ENCODE assay signal across 9 cellular contexts in the genomic region with DNA sequence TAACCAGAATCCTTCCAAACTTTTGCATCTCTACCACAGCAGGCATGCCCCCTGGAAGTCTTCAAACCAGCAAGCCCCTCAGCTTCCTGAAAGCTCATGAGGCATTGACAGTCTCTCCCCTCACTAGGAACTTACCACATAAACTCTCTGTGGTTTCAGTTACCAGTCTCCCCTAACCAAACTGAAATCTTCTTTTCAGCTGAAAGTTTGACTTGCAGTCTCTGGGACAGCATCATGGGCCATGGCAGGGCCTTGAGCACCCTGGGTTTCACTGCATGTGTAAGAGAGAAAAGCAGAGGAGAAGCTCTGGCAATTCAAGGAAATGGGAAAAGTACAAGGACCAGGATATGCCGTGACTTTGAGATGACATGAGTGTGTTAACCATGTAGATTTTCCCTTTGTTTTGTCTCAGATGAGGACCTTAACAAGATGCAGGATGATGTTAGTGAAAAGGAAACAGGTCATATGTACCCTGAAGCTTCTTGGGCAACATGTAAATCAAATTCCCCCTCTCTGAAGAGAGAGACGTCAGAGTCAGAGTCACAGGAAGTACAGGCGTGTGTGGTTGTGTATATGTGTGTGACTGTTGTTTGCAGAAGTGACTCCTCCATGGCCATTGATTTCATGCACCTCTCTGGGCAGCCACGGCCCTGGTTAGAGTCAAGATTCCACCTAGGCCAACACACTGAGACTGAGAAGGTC.
DNase-seq lines count a peak whose midpoint lies in the region; ATAC-seq and TF ChIP-seq lines count a peak whose summit lies in the region.
"Had no signal": no experiment of that assay in that cellular context is flagged by ENCODE, and none has a peak within 500 bp of the region (broad histone marks: within the 10 kb centered on the region; RNA-seq: fewer than 3 reads in every experiment).

No MANE protein-coding gene starts in this region.

- peak overlapping the region in 7 of 9 donors; percentile 58 to 93 (median 71) for H3K27ac Mint-ChIP-seq in naive thymus-derived CD4-positive, alpha-beta T cell

- CTCF ChIA-PET in naive thymus-derived CD4-positive, alpha-beta T cell (lab: Charles Lee), result no interaction called here

- H3K36me3 Mint-ChIP-seq in naive thymus-derived CD4-positive, alpha-beta T cell, result no peaks in the 10 kb centered on the region

- peak; percentile 3 to 8 for DNase-seq in Kasumi-1 (lab: John Stamatoyannopoulos, UW)
- DNase-seq in naive thymus-derived CD4-positive, alpha-beta T cell, result peak in 7 of 9 donors; percentile 10 to 51 (median 26)
- DNase-seq in occipital lobe (lab: John Stamatoyannopoulos, UW), result no peak
- DNase-seq in NCI-H510A treated with DMSO at 0.1 percent for 48 hours (lab: John Stamatoyannopoulos, UW), result no peak
- no peak for DNase-seq in heart right ventricle

- H3K27me3 ChIP-seq in naive thymus-derived CD4-positive, alpha-beta T cell (ENCODE audit: control insufficient read depth in 2 of 2, insufficient read depth in 2 of 2, low read length in 2 of 2), result no peaks in the 10 kb centered on the region
- no peaks in the 10 kb centered on the region for H3K27me3 ChIP-seq in heart right ventricle
- H3K27me3 ChIP-seq: SJSA1 had no signal

- POLR2A ChIA-PET in naive thymus-derived CD4-positive, alpha-beta T cell (lab: Charles Lee), result no interaction called here

- peaks cover 6 to 21% (median 13%) of the 10 kb centered on the region in 7 donors for H3K4me1 Mint-ChIP-seq in naive thymus-derived CD4-positive, alpha-beta T cell

- H3K4me3 ChIP-seq in naive thymus-derived CD4-positive, alpha-beta T cell (ENCODE audit: low read length), result no peak overlapping the region
- no peak overlapping the region for H3K4me3 ChIP-seq in heart right ventricle
- H3K4me3 ChIP-seq: SJSA1 had no signal

- no peaks in the 10 kb centered on the region for H3K9me3 ChIP-seq in naive thymus-derived CD4-positive, alpha-beta T cell (ENCODE audit: control insufficient read depth in 2 of 3, low read length in 3 of 3)
- H3K9me3 ChIP-seq in heart right ventricle, result no peaks in the 10 kb centered on the region
- H3K9me3 ChIP-seq: SJSA1 had no signal

- peak; percentile 85 for ATAC-seq in GM19023 (IDR thresholded peaks at IDR 0.05; ENCODE audit: unreplicated experiment)
- ATAC-seq in HG02610 (IDR thresholded peaks at IDR 0.05; ENCODE audit: unreplicated experiment), result peak; percentile 82
- peak; percentile 78 for ATAC-seq in naive thymus-derived CD4-positive, alpha-beta T cell
- no peak for ATAC-seq in heart right ventricle
- ATAC-seq: HCT116 had no signal

- peaks cover 0 to 11% (median 0%) of the 10 kb centered on the region in 5 donors for H3K27me3 Mint-ChIP-seq in naive thymus-derived CD4-positive, alpha-beta T cell

- no peaks in the 10 kb centered on the region for H3K36me3 ChIP-seq in naive thymus-derived CD4-positive, alpha-beta T cell (ENCODE audit: control insufficient read depth in 2 of 3, insufficient read depth in 3 of 3, low read length in 3 of 3)
- no peaks in the 10 kb centered on the region for H3K36me3 ChIP-seq in heart right ventricle
- H3K36me3 ChIP-seq: SJSA1 had no signal

- H3K4me1 ChIP-seq in naive thymus-derived CD4-positive, alpha-beta T cell (ENCODE audit: control insufficient read depth in 2 of 2, insufficient read depth in 2 of 2, low read length in 2 of 2), result peaks cover 0 to 10% of the 10 kb centered on the region in 2 donors
- H3K4me1 ChIP-seq in heart right ventricle, result no peaks in the 10 kb centered on the region
- H3K4me1 ChIP-seq: SJSA1 had no signal

- no peak overlapping the region for H3K27ac ChIP-seq in naive thymus-derived CD4-positive, alpha-beta T cell (ENCODE audit: low read depth, low read length)
- H3K27ac ChIP-seq in heart right ventricle, result no peak overlapping the region
- H3K27ac ChIP-seq: SJSA1 had no signal

- peak overlapping the region in 5 of 10 donors; percentile 6 to 37 (median 23) for H3K4me3 Mint-ChIP-seq in naive thymus-derived CD4-positive, alpha-beta T cell

- no peak for TF ChIP-seq CTCF in heart right ventricle (IDR thresholded peaks at IDR 0.05)

- peaks cover 0 to 5% (median 0%) of the 10 kb centered on the region in 11 donors for H3K9me3 Mint-ChIP-seq in naive thymus-derived CD4-positive, alpha-beta T cell

- intact Hi-C loops in naive thymus-derived CD4-positive, alpha-beta T cell (cut with micrococcal nuclease), result loop anchor here in 1 of 2 donors (2.0 kb wide), 1 partner anchor 39 kb away; no protein-coding TSS in a partner anchor
- intact Hi-C loops in heart right ventricle (cut with DNase I), result no loop called here

- WGBS in heart right ventricle, 2 donors, result 72 to 86% methylated on average over 4 of the region's 4 CpGs

Comparison
In these comparisons a context has a peak if more than half of its experiments do, and no peak if none do; other contexts are left out.
1. ATAC-seq: peak in GM19023 (single experiment), HG02610 (single experiment) and naive thymus-derived CD4-positive, alpha-beta T cell (single experiment); none in heart right ventricle (0 of 8).
2. DNase-seq: peak in Kasumi-1 (2 of 2) and naive thymus-derived CD4-positive, alpha-beta T cell (7 of 9); none in occipital lobe (single experiment), NCI-H510A treated with DMSO at 0.1 percent for 48 hours (single experiment) and heart right ventricle (0 of 2).